Comparison of ENCODE assay signal across 9 cellular contexts in genomic region chr1:28893403-28894102, GRCh38. TPM values are rescaled to one million over a fixed set of nuclear protein-coding genes. Genes with fewer than 3 reads are reported as not detected.
DNase-seq lines count a peak whose midpoint lies in the region; ATAC-seq, FAIRE-seq and TF ChIP-seq lines count a peak whose summit lies in the region.
"Had no signal": no experiment of that assay in that cellular context is flagged by ENCODE, and none has a peak within 500 bp of the region (broad histone marks: within the 10 kb centered on the region; RNA-seq: fewer than 3 reads in every experiment).

No MANE protein-coding gene starts in this region.

- TF ChIP-seq POLR2A in H1 (IDR thresholded peaks at IDR 0.05; ENCODE audit: control extremely low read depth in 1 of 2, low read depth in 2 of 2, low read length in 2 of 2) = no peak

- H3K4me1 ChIP-seq in OCI-LY7 (ENCODE audit: insufficient read depth, low read length, poor library complexity, severe bottlenecking) (no peaks in the 10 kb centered on the region), H1 (replicated peaks in 1 of 4; ENCODE audit: control insufficient read depth in 3 of 4, insufficient read depth in 4 of 4, low read length in 3 of 4) (peaks cover 0 to 3% (median 1%) of the 10 kb centered on the region in 4 experiments; a peak in 2 of 7 replicates)
- H3K4me1 ChIP-seq: SJCRH30 had no signal

- H3K79me2 ChIP-seq in OCI-LY7 (ENCODE audit: insufficient read depth, low read depth, low read length) (no peaks in the 10 kb centered on the region), H1 (ENCODE audit: control insufficient read depth in 1 of 2, insufficient read depth in 2 of 2, low read length in 2 of 2) (no peaks in the 10 kb centered on the region)

- no peak overlapping the region for H3K4me2 ChIP-seq in OCI-LY7 (ENCODE audit: low read length)
- H3K4me2 ChIP-seq in H1 (ENCODE audit: insufficient read depth in 1 of 2, low read depth in 2 of 2, low read length in 2 of 2) = no peak overlapping the region

- POLR2A ChIA-PET in OCI-LY7 (lab: Charles Lee) = interaction anchor here (0.6 to 1.2 kb wide), 3 partner anchors 19 to 298 kb away, joined by 3 to 4 read pairs (median 4); no protein-coding TSS in a partner anchor
- POLR2A ChIA-PET in H1 (lab: Charles Lee; ENCODE audit: partially characterized antibody) = interaction anchor here (0.9 to 1.7 kb wide), 4 partner anchors 10 to 29 kb away, joined by 3 to 4 read pairs (median 4); partner anchors contain the start of gene EPB41

- no peak overlapping the region for H3K27ac ChIP-seq in OCI-LY7 (ENCODE audit: low read depth, low read length, poor library complexity, severe bottlenecking)
- no peak overlapping the region for H3K27ac ChIP-seq in H1 (ENCODE audit: low read depth, low read length)
- H3K27ac ChIP-seq: SJCRH30 had no signal

- H4K8ac ChIP-seq in H1 (ENCODE audit: extremely low read depth, insufficient read depth, low read length) = no peak overlapping the region

- no peak overlapping the region for H2AFZ ChIP-seq in OCI-LY7 (ENCODE audit: low read length)
- no peak overlapping the region for H2AFZ ChIP-seq in H1 (ENCODE audit: low read length)

- no peak overlapping the region; the same call in 1 of the 2 replicates for H3K18ac ChIP-seq in H1 (ENCODE audit: extremely low read depth, low read length)

- no peak for TF ChIP-seq EP300 in H1 (IDR thresholded peaks at IDR 0.05; ENCODE audit: borderline replicate concordance in 1 of 2, low read depth in 2 of 2, low read length in 2 of 2)

- H2BK12ac ChIP-seq in H1 (ENCODE audit: low read depth, low read length) = peak overlapping the region; percentile 75; the same call in 1 of the 2 replicates

- no peaks in the 10 kb centered on the region for H3K9me2 ChIP-seq in OCI-LY7 (ENCODE audit: insufficient read depth, low read length)

- peaks cover 0 to 6% (median under 1%) of the 10 kb centered on the region in 4 experiments; a peak in 3 of 7 replicates for H3K27me3 ChIP-seq in H1 (replicated peaks in 1 of 4; ENCODE audit: control insufficient read depth in 3 of 4, extremely low read depth in 1 of 4, insufficient read depth in 3 of 4, low read length in 3 of 4)
- H3K27me3 ChIP-seq: SJCRH30 had no signal

- TF ChIP-seq RAD21 in H1 (IDR thresholded peaks at IDR 0.05 in 1 of 2, conservative IDR thresholded peaks at IDR 0.05 in 1 of 2; ENCODE audit: low read depth in 2 of 2, low read length in 2 of 2) = peak; percentile 70 to 80

- no peak overlapping the region for H3K14ac ChIP-seq in H1 (ENCODE audit: insufficient read length)

- no peak overlapping the region for H3K23ac ChIP-seq in H1 (ENCODE audit: insufficient read length)

- no peak overlapping the region for H4K91ac ChIP-seq in H1 (replicated peaks; ENCODE audit: insufficient read length, low read length)

- FAIRE-seq in H1 (lab: Jason Lieb, UNC) (peak; percentile 73), frontal cortex (lab: Jason Lieb, UNC) (no peak)

- DNase-seq in activated gamma-delta T cell treated with Interleukin-2 at 50 U/mL for 16 hours (peak; percentile 12), activated gamma-delta T cell (lab: John Stamatoyannopoulos, UW) (no peak), OCI-LY7 (ENCODE audit: low spot score) (peak; percentile 60), H1 (ENCODE audit: low read depth in 1 of 2, low spot score in 2 of 2) (peak in 1 of 2 experiments; percentile 63), stromal cell of bone marrow (ENCODE audit: low read depth) (peak; percentile 19), frontal cortex (ENCODE audit: low spot score in 2 of 2) (no peak), left lobe of liver (ENCODE audit: low spot score) (no peak), putamen (ENCODE audit: low spot score) (no peak)

- no peaks in the 10 kb centered on the region for H3K79me1 ChIP-seq in H1 (ENCODE audit: low read depth, low read length)

- WGBS in H1 (ENCODE audit: extremely low coverage in 1 of 2, insufficient coverage in 1 of 2, insufficient read length in 1 of 2, insufficient replicate concordance in 2 of 2, low coverage in 1 of 2, low lambda C conversion rate in 2 of 2, missing lambda C conversion rate in 1 of 2), 2 experiments = 71% methylated on average over 8 of the region's 8 CpGs; no CpG with 5 or more reads in 1 of the 2 experiments

- intact Hi-C loops in OCI-LY7 (cut with micrococcal nuclease; ENCODE audit: unreplicated experiment) = no loop called here

- H3K9me3 ChIP-seq in OCI-LY7 (ENCODE audit: low read length) (no peaks in the 10 kb centered on the region), H1 (ENCODE audit: insufficient read depth in 2 of 2, low read depth in 1 of 2, low read length in 1 of 2) (no peaks in the 10 kb centered on the region)
- H3K9me3 ChIP-seq: SJCRH30 had no signal

- no peak overlapping the region for H2BK20ac ChIP-seq in H1 (ENCODE audit: low read length)

- H2BK15ac ChIP-seq in H1 (ENCODE audit: low read length) = no peak overlapping the region

- peaks cover 13% of the 10 kb centered on the region; the same call in 1 of the 2 replicates for H3K36me3 ChIP-seq in OCI-LY7 (ENCODE audit: insufficient read depth, low read length)
- no peaks in the 10 kb centered on the region for H3K36me3 ChIP-seq in H1 (ENCODE audit: control insufficient read depth in 2 of 4, insufficient read depth in 4 of 4, low read length in 3 of 4)
- H3K36me3 ChIP-seq: SJCRH30 had no signal

- H2BK5ac ChIP-seq in H1 (ENCODE audit: low read depth, low read length) = no peak overlapping the region

- CTCF ChIA-PET in OCI-LY7 (lab: Charles Lee; ENCODE audit: unreplicated experiment) = interaction anchor here (0.5 to 1.2 kb wide), 2 partner anchors 9 to 154 kb away, joined by 3 read pairs; no protein-coding TSS in a partner anchor
- CTCF ChIA-PET in H1 (lab: Charles Lee; ENCODE audit: partially characterized antibody) = interaction anchor here (0.6 to 12.1 kb wide), 36 partner anchors 9 to 420 kb away, joined by 3 to 130 read pairs (median 4); partner anchors contain the start of genes EPB41 and SRSF4

- BruUV-seq in OCI-LY7 (replicated peaks; lab: Mats Ljungman, UMichigan) = no TSS peak

- TF ChIP-seq CTCF in OCI-LY7 (conservative IDR thresholded peaks at IDR 0.05; ENCODE audit: low read length) (peak; percentile 76), H1 (IDR thresholded peaks at IDR 0.05; ENCODE audit: control extremely low read depth in 1 of 3, insufficient read depth in 1 of 3, low read depth in 1 of 3, low read length in 3 of 3) (peak; percentile 68 to 83 (median 73))

- H4K5ac ChIP-seq in H1 (ENCODE audit: insufficient read length, low read depth, low read length) = no peak overlapping the region

- no peaks in the 10 kb centered on the region for H4K20me1 ChIP-seq in OCI-LY7 (ENCODE audit: insufficient read depth, low read length)
- no peaks in the 10 kb centered on the region for H4K20me1 ChIP-seq in H1 (replicated peaks in 1 of 2; ENCODE audit: control insufficient read depth in 1 of 2, insufficient read depth in 2 of 2, low read length in 2 of 2)

- no peak overlapping the region for H3K56ac ChIP-seq in H1 (replicated peaks; ENCODE audit: insufficient read length, low read depth, low read length)

- no peak overlapping the region for H2AK5ac ChIP-seq in H1 (ENCODE audit: low read depth, low read length)

- no peak overlapping the region for H3K9ac ChIP-seq in H1 (replicated peaks in 1 of 4; ENCODE audit: extremely low read depth in 1 of 4, low read depth in 3 of 4, low read length in 3 of 4)

- H3K4ac ChIP-seq in H1 (replicated peaks; ENCODE audit: insufficient read length, low read depth, low read length) = peak overlapping the region; percentile 21

- no peak for ATAC-seq in left lobe of liver

- no peak overlapping the region for H3K4me3 ChIP-seq in OCI-LY7 (ENCODE audit: low read depth, low read length, poor library complexity, severe bottlenecking)
- no peak overlapping the region for H3K4me3 ChIP-seq in H1 (ENCODE audit: extremely low read depth in 1 of 4, insufficient read depth in 2 of 4, low read depth in 3 of 4, low read length in 4 of 4)
- H3K4me3 ChIP-seq: SJCRH30 had no signal

- no peak overlapping the region for H2BK120ac ChIP-seq in H1 (replicated peaks; ENCODE audit: low read depth, low read length)

- H3K23me2 ChIP-seq in H1 (ENCODE audit: low read depth, low read length) = no peaks in the 10 kb centered on the region

TF ChIP-seq in H1, 55 proteins besides CTCF, POLR2A, EP300 and RAD21:
- TF ChIP-seq ATF2 (IDR thresholded peaks at IDR 0.05; ENCODE audit: low read length) (no peak), YY1 (IDR thresholded peaks at IDR 0.05; ENCODE audit: low read depth, low read length) (0 out of 2 replicates have a peak, but pooled peaks have one; percentile 28), ASH2L (IDR thresholded peaks at IDR 0.05; ENCODE audit: low read length) (no peak), KDM5A (IDR thresholded peaks at IDR 0.05; ENCODE audit: low read length) (no peak), MAX (IDR thresholded peaks at IDR 0.05) (0 out of 2 replicates have a peak, but pooled peaks have one; percentile 9), MAFK (IDR thresholded peaks at IDR 0.05; ENCODE audit: low read depth, low read length) (0 out of 2 replicates have a peak, but pooled peaks have one; percentile 5)

RNA-seq across cellular contexts. Expression of gene EPB41, which starts 20.8 kb away (rescaled TPM):
- total RNA-seq in OCI-LY7 (2014; rRNA removed; shearing (Covaris generic)) = 103 and 109 TPM in 2 replicates
- total RNA-seq in OCI-LY7 (2022) (102 and 123 TPM in 2 replicates), frontal cortex (46.9 TPM), left lobe of liver (35.6 TPM)
- 106 and 109 TPM in 2 replicates for total RNA-seq in H1 (2021; fragmentation: NEBNext Ultra II Directional; extraction: Animal tissue kit (Norgen Biotek cat#: 25700))
- 35.5 and 36.7 TPM in 2 replicates for polyA plus RNA-seq in H1 (2011; rRNA removed)
- polyA plus RNA-seq in H1 (2011; cell fraction: cytosol; rRNA removed) = 58.6 TPM
- polyA plus RNA-seq in H1 (2011; cell fraction: nucleus; rRNA removed) = 36.4 TPM
- 50.2 to 77.7 TPM (median 59.5 TPM) in 4 replicates for polyA plus RNA-seq in H1 (2012, experiment 1 of 2)
- 5.6 TPM for polyA plus RNA-seq in H1 (2012, experiment 2 of 2)
- polyA plus RNA-seq in H1 (2013, experiment 1 of 2) = 46.2 TPM
- polyA plus RNA-seq in H1 (2013, experiment 2 of 2) = 48.2 TPM
- polyA minus RNA-seq in H1 (2011; rRNA and poly(A)+ RNA removed) = 75.8 and 125 TPM in 2 replicates
- 71.1 TPM for polyA minus RNA-seq in H1 (2011; cell fraction: cytosol; rRNA and poly(A)+ RNA removed)
- 81.0 TPM for polyA minus RNA-seq in H1 (2011; cell fraction: nucleus; rRNA and poly(A)+ RNA removed)

Comparison
In these comparisons a context has a peak if more than half of its experiments do, and no peak if none do; other contexts are left out.
1. DNase-seq: peak in activated gamma-delta T cell treated with Interleukin-2 at 50 U/mL for 16 hours (single experiment), OCI-LY7 (single experiment) and stromal cell of bone marrow (single experiment); none in activated gamma-delta T cell (single experiment), frontal cortex (0 of 2), left lobe of liver (single experiment) and putamen (single experiment).